In genomic region chr5:39765381-39765780, GRCh38 we compare ENCODE assay signal across 1 cellular context.
TF ChIP-seq lines count a peak whose summit lies in the region.

No MANE protein-coding gene starts in this region.

TF ChIP-seq in IMR-90, 13 proteins besides CTCF, POLR2A, EP300 and RAD21 (continued from another document):
- TF ChIP-seq ELK1 (IDR thresholded peaks at IDR 0.05; ENCODE audit: borderline replicate concordance, low read depth, low read length): no peak
